13 cellular contexts compared by ENCODE assay signal in the genomic region with DNA sequence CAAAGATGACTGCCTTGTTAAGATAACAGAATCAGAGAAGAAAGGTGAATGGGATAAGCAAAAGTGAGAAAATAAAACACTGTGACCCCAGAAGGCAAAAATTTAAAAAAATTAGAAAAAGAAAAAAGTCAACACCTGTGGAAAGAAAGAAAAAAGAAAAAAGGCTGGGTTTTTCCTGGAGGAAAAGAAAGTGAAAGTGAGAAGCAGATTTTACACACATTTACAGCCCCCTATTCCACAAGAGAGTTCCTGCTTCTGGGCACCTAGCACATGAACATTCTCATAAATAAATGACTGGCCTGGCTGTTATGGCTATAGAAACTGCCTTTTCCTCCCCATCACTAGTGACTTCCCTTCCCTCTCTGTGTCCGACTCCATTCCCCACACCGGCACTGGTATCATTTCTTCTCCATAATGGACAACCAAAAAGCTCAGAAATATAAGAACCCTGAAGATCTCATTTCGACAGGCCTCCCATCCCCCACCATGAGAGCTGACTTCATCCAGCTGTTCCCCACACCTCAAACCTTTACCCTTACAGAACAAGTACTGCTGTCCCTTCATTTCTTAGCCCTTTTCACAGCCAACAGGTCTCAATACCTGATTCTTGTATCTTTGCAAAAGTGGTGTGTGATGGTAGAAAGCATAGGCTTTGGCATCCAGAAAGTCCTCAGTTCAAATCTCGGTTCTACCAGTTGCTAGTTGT.
A peak's percentile ranks its signal among the peaks of the same experiment; 100 is the strongest.
DNase-seq lines count a peak whose midpoint lies in the region; ATAC-seq and FAIRE-seq lines count a peak whose summit lies in the region.
"Had no signal": no experiment of that assay in that cellular context is flagged by ENCODE, and none has a peak within 500 bp of the region (broad histone marks: within the 10 kb centered on the region; RNA-seq: fewer than 3 reads in every experiment).

No MANE protein-coding gene starts in this region.

- no peak for ATAC-seq in stimulated activated naive CD8-positive, alpha-beta T cell treated with anti-CD3 and anti-CD28 coated beads, Interleukin-15, amount 100 ng/mL, for 72 hours
- ATAC-seq in GM18519 (IDR thresholded peaks at IDR 0.05; ENCODE audit: low FRiP score, unreplicated experiment), result no peak
- ATAC-seq in HG02623 (IDR thresholded peaks at IDR 0.05; ENCODE audit: unreplicated experiment), result no peak

- no peaks in the 10 kb centered on the region for H3K9me3 Mint-ChIP-seq in activated T-cell treated with anti-CD3 and anti-CD28 coated beads, Interleukin-2, amount 50 U/mL, for 24 hours
- H3K9me3 Mint-ChIP-seq in stimulated activated naive CD8-positive, alpha-beta T cell treated with anti-CD3 and anti-CD28 coated beads, Interleukin-15, amount 100 ng/mL, for 72 hours, result no peaks in the 10 kb centered on the region

- peak; percentile 5 for FAIRE-seq in colon (lab: Jason Lieb, UNC)

- no peak for DNase-seq in activated T-cell treated with anti-CD3 and anti-CD28 coated beads, Interleukin-2, amount 50 U/mL, for 24 hours
- no peak for DNase-seq in activated T-cell treated with anti-CD3 and anti-CD28 coated beads, Interleukin-2, amount 50 U/mL, for 1 hour
- peak; percentile 33 to 53 for DNase-seq in NOMO-1 (lab: John Stamatoyannopoulos, UW; ENCODE audit: unreplicated experiment in 2 of 2)
- no peak for DNase-seq in stimulated activated naive CD8-positive, alpha-beta T cell treated with anti-CD3 and anti-CD28 coated beads, Interleukin-15, amount 100 ng/mL, for 72 hours
- no peak for DNase-seq in NCI-H2171 treated with DMSO at 0.1 percent for 48 hours (lab: John Stamatoyannopoulos, UW)
- DNase-seq: activated CD4-positive, CD25-positive, alpha-beta regulatory T cell treated with anti-CD3 and anti-CD28 coated beads, Interleukin-2, amount 50 U/mL, for 72 hours; effector CD4-positive, alpha-beta T cell; NCI-H1417; NCI-H69 had no signal

- peaks cover 69% of the 10 kb centered on the region for H3K36me3 Mint-ChIP-seq in activated T-cell treated with anti-CD3 and anti-CD28 coated beads, Interleukin-2, amount 50 U/mL, for 24 hours (ENCODE audit: low read depth)

- H3K27ac Mint-ChIP-seq in activated T-cell treated with anti-CD3 and anti-CD28 coated beads, Interleukin-2, amount 50 U/mL, for 24 hours, result peak overlapping the region; percentile 72
- peak overlapping the region; percentile 67 to 82 for H3K27ac Mint-ChIP-seq in stimulated activated naive CD8-positive, alpha-beta T cell treated with anti-CD3 and anti-CD28 coated beads, Interleukin-15, amount 100 ng/mL, for 72 hours
- H3K27ac Mint-ChIP-seq: progenitor cell of endocrine pancreas had no signal

- H3K4me1 Mint-ChIP-seq in activated T-cell treated with anti-CD3 and anti-CD28 coated beads, Interleukin-2, amount 50 U/mL, for 24 hours (ENCODE audit: low read depth), result peaks cover 55% of the 10 kb centered on the region
- peaks cover 39% of the 10 kb centered on the region for H3K4me1 Mint-ChIP-seq in stimulated activated naive CD8-positive, alpha-beta T cell treated with anti-CD3 and anti-CD28 coated beads, Interleukin-15, amount 100 ng/mL, for 72 hours

- no peaks in the 10 kb centered on the region for H3K27me3 Mint-ChIP-seq in activated T-cell treated with anti-CD3 and anti-CD28 coated beads, Interleukin-2, amount 50 U/mL, for 24 hours
- H3K27me3 Mint-ChIP-seq in stimulated activated naive CD8-positive, alpha-beta T cell treated with anti-CD3 and anti-CD28 coated beads, Interleukin-15, amount 100 ng/mL, for 72 hours, result no peaks in the 10 kb centered on the region
- H3K27me3 Mint-ChIP-seq: progenitor cell of endocrine pancreas had no signal

- H3K4me3 Mint-ChIP-seq in activated T-cell treated with anti-CD3 and anti-CD28 coated beads, Interleukin-2, amount 50 U/mL, for 24 hours, result peak overlapping the region; percentile 28
- H3K4me3 Mint-ChIP-seq in stimulated activated naive CD8-positive, alpha-beta T cell treated with anti-CD3 and anti-CD28 coated beads, Interleukin-15, amount 100 ng/mL, for 72 hours, result peak overlapping the region; percentile 73 to 74

Comparison
In these comparisons a context has a peak if more than half of its experiments do, and no peak if none do; other contexts are left out.
1. DNase-seq: peak in NOMO-1 (2 of 2); none in activated T-cell treated with anti-CD3 and anti-CD28 coated beads, Interleukin-2, amount 50 U/mL, for 24 hours (single experiment), activated T-cell treated with anti-CD3 and anti-CD28 coated beads, Interleukin-2, amount 50 U/mL, for 1 hour (single experiment), stimulated activated naive CD8-positive, alpha-beta T cell treated with anti-CD3 and anti-CD28 coated beads, Interleukin-15, amount 100 ng/mL, for 72 hours (0 of 2) and NCI-H2171 treated with DMSO at 0.1 percent for 48 hours (single experiment).